21 cellular contexts compared by ENCODE assay signal in the genomic region with DNA sequence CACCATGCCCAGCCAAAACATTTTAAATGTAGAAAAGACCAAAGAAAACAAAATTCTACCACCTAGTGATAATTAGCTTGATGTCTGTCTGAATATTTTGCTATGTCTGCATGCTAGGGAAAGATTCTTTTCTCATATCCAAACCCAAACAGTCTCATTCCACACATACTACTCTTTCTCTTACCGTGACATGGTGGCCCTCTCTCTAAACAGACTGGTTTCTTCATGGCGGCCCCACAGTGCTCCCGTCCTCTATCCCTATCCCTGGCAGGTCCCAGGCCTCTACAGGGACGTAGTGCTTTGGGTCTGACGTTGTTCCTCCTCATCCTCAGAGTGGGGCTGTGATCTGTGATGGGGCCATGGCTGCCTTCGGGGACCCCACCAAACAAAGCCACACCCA. TPM values are rescaled to one million over a fixed set of nuclear protein-coding genes. Genes with fewer than 3 reads are reported as not detected.
DNase-seq lines count a peak whose midpoint lies in the region; ATAC-seq, FAIRE-seq and TF ChIP-seq lines count a peak whose summit lies in the region.
"Had no signal": no experiment of that assay in that cellular context is flagged by ENCODE, and none has a peak within 500 bp of the region (broad histone marks: within the 10 kb centered on the region; RNA-seq: fewer than 3 reads in every experiment).

No MANE protein-coding gene starts in this region.

- no peak overlapping the region for H3K56ac ChIP-seq in IMR-90 (ENCODE audit: extremely low read depth, insufficient read depth, low read length)

- no peak for TF ChIP-seq CTCF in IMR-90 (conservative IDR thresholded peaks at IDR 0.05; ENCODE audit: low read depth, low read length)
- no peak for TF ChIP-seq CTCF in hepatocyte (IDR thresholded peaks at IDR 0.05; ENCODE audit: poor library complexity)
- no peak for TF ChIP-seq CTCF in HepG2 (CRISPR knock-in tag; IDR thresholded peaks at IDR 0.05)

- BruUV-seq in IMR-90 (replicated peaks; lab: Mats Ljungman, UMichigan) (no TSS peak), HepG2 (replicated peaks; lab: Mats Ljungman, UMichigan) (no TSS peak)

- ATAC-seq in IMR-90 (ENCODE audit: low read depth) (peak; percentile 60), HepG2 (no peak), GM21529 (IDR thresholded peaks at IDR 0.05; ENCODE audit: unreplicated experiment) (no peak)
- no peak for ATAC-seq in stimulated activated effector memory CD8-positive, alpha-beta T cell treated with anti-CD3 and anti-CD28 coated beads, Interleukin-12 subunit alpha, Interleukin-12 subunit beta, amount 100 ng/mL, for 72 hours
- ATAC-seq in stimulated activated naive CD8-positive, alpha-beta T cell treated with anti-CD3 and anti-CD28 coated beads, Interleukin-15, amount 100 ng/mL, for 72 hours: no peak
- ATAC-seq: CD8-positive, alpha-beta T cell; GM23338 had no signal

- no peak overlapping the region for H2BK15ac ChIP-seq in IMR-90 (ENCODE audit: low read depth, low read length)

- no peaks in the 10 kb centered on the region for H3K79me1 ChIP-seq in IMR-90 (ENCODE audit: low read depth in 1 of 2, low read length in 2 of 2)

- no peaks in the 10 kb centered on the region for H4K20me1 ChIP-seq in IMR-90 (ENCODE audit: insufficient read depth, low read length)
- H4K20me1 ChIP-seq in hepatocyte (ENCODE audit: insufficient read depth, poor library complexity, severe bottlenecking): no peaks in the 10 kb centered on the region
- no peaks in the 10 kb centered on the region for H4K20me1 ChIP-seq in HepG2 (ENCODE audit: insufficient read depth, low read length)

- H2AFZ ChIP-seq in IMR-90 (replicated peaks; ENCODE audit: low read length, poor library complexity) (peak overlapping the region; percentile 5), hepatocyte (no peak overlapping the region), HepG2 (ENCODE audit: low read length) (no peak overlapping the region)
- H2AFZ ChIP-seq: GM23338 had no signal

- no peak overlapping the region for H2AK5ac ChIP-seq in IMR-90 (ENCODE audit: low read depth, low read length)

- H3K4me2 ChIP-seq in IMR-90 (ENCODE audit: low read depth, low read length) (no peak overlapping the region), hepatocyte (no peak overlapping the region), HepG2 (ENCODE audit: low read depth, low read length) (no peak overlapping the region)
- H3K4me2 ChIP-seq: GM23338 had no signal

- H3K27ac ChIP-seq in IMR-90 (ENCODE audit: insufficient read depth, low read length): no peak overlapping the region
- peak overlapping the region; percentile 40 for H3K27ac ChIP-seq in hepatocyte
- H3K27ac ChIP-seq in HepG2 (ENCODE audit: extremely low read length, insufficient read depth, low read length): no peak overlapping the region
- H3K27ac ChIP-seq: C4-2B had no signal

- H3K4me3 ChIP-seq in IMR-90 (ENCODE audit: insufficient read depth, low read depth, low read length) (no peak overlapping the region), hepatocyte (no peak overlapping the region), HepG2 (replicated peaks in 1 of 3; ENCODE audit: insufficient read depth in 1 of 3, low read depth in 2 of 3, low read length in 3 of 3) (no peak overlapping the region)
- H3K4me3 ChIP-seq: GM23338 had no signal

- H4K5ac ChIP-seq in IMR-90 (ENCODE audit: low read depth, low read length): no peak overlapping the region

- H3K79me2 ChIP-seq in hepatocyte (peaks cover 71% of the 10 kb centered on the region), HepG2 (ENCODE audit: insufficient read depth, low read length) (peaks cover 61% of the 10 kb centered on the region)

- 0 out of 2 replicates have a peak, but pooled peaks cover 5% of the 10 kb centered on the region for H3K9me1 ChIP-seq in IMR-90 (ENCODE audit: insufficient read depth, low read length)

- in situ Hi-C loops in IMR-90 (cut with MboI; ENCODE audit: low sequenced_read_pairs) (no loop called here), HepG2 (cut with HindIII; ENCODE audit: extremely low pct_ligation_motif_present, low pct_unique_long_range_greater_than_20kb) (no loop called here)

- H3K27me3 Mint-ChIP-seq in stimulated activated naive CD8-positive, alpha-beta T cell treated with anti-CD3 and anti-CD28 coated beads, Interleukin-15, amount 100 ng/mL, for 72 hours: no peaks in the 10 kb centered on the region
- H3K27me3 Mint-ChIP-seq: B cell, IgD-negative memory B cell had no signal

- H2BK20ac ChIP-seq in IMR-90 (ENCODE audit: low read depth, low read length): no peak overlapping the region

- H3K14ac ChIP-seq in IMR-90 (replicated peaks; ENCODE audit: low read depth, low read length): no peak overlapping the region

- TF ChIP-seq RAD21 in IMR-90 (IDR thresholded peaks at IDR 0.05; ENCODE audit: low read length): no peak
- TF ChIP-seq RAD21 in HepG2 (CRISPR knock-in tag; IDR thresholded peaks at IDR 0.05): no peak

- dilution Hi-C loops in IMR-90 (cut with HindIII; ENCODE audit: low sequenced_read_pairs, unreplicated experiment): no loop called here

- no peak overlapping the region for H2BK120ac ChIP-seq in IMR-90 (ENCODE audit: low read depth, low read length)

- peak overlapping the region; percentile 55 for H3K27ac Mint-ChIP-seq in stimulated activated effector memory CD8-positive, alpha-beta T cell treated with anti-CD3 and anti-CD28 coated beads, Interleukin-12 subunit alpha, Interleukin-12 subunit beta, amount 100 ng/mL, for 72 hours
- H3K27ac Mint-ChIP-seq in stimulated activated naive CD8-positive, alpha-beta T cell treated with anti-CD3 and anti-CD28 coated beads, Interleukin-15, amount 100 ng/mL, for 72 hours: no peak overlapping the region
- H3K27ac Mint-ChIP-seq: B cell had no signal

- TF ChIP-seq EP300 in HepG2 (IDR thresholded peaks at IDR 0.05; ENCODE audit: low read depth in 2 of 2, low read length in 2 of 2) (no peak), HepG2 (CRISPR knock-in tag; IDR thresholded peaks at IDR 0.05; ENCODE audit: borderline replicate concordance) (no peak)

- H3K4ac ChIP-seq in IMR-90 (ENCODE audit: low read depth, low read length): no peak overlapping the region

- H4K91ac ChIP-seq in IMR-90 (ENCODE audit: insufficient read depth, low read depth, low read length): no peak overlapping the region

- no peaks in the 10 kb centered on the region for H3K9me2 ChIP-seq in hepatocyte (replicated peaks; ENCODE audit: insufficient read depth)

- peaks cover 57% of the 10 kb centered on the region for H3K4me1 Mint-ChIP-seq in stimulated activated effector memory CD8-positive, alpha-beta T cell treated with anti-CD3 and anti-CD28 coated beads, Interleukin-12 subunit alpha, Interleukin-12 subunit beta, amount 100 ng/mL, for 72 hours
- peaks cover 68% of the 10 kb centered on the region for H3K4me1 Mint-ChIP-seq in stimulated activated naive CD8-positive, alpha-beta T cell treated with anti-CD3 and anti-CD28 coated beads, Interleukin-15, amount 100 ng/mL, for 72 hours
- H3K4me1 Mint-ChIP-seq: B cell had no signal

- H3K9me3 ChIP-seq in IMR-90 (ENCODE audit: control insufficient read depth, insufficient read depth, low read length): no peaks in the 10 kb centered on the region
- H3K9me3 ChIP-seq in hepatocyte (ENCODE audit: low read depth): no peaks in the 10 kb centered on the region
- H3K9me3 ChIP-seq in HepG2 (ENCODE audit: low read length): no peaks in the 10 kb centered on the region

- H3K36me3 Mint-ChIP-seq in stimulated activated effector memory CD8-positive, alpha-beta T cell treated with anti-CD3 and anti-CD28 coated beads, Interleukin-12 subunit alpha, Interleukin-12 subunit beta, amount 100 ng/mL, for 72 hours: peaks cover 5% of the 10 kb centered on the region

- no peaks in the 10 kb centered on the region for H3K9me3 Mint-ChIP-seq in stimulated activated effector memory CD8-positive, alpha-beta T cell treated with anti-CD3 and anti-CD28 coated beads, Interleukin-12 subunit alpha, Interleukin-12 subunit beta, amount 100 ng/mL, for 72 hours
- no peaks in the 10 kb centered on the region for H3K9me3 Mint-ChIP-seq in stimulated activated naive CD8-positive, alpha-beta T cell treated with anti-CD3 and anti-CD28 coated beads, Interleukin-15, amount 100 ng/mL, for 72 hours
- H3K9me3 Mint-ChIP-seq: CD8-positive, alpha-beta T cell; GM23338; IgD-negative memory B cell had no signal

- no peak for FAIRE-seq in HepG2 (lab: Jason Lieb, UNC)
- FAIRE-seq: A204.1, D721Med, G401.6, GM12891 had no signal

- H3K4me1 ChIP-seq in IMR-90 (ENCODE audit: control insufficient read depth, insufficient read depth, low read length) (no peaks in the 10 kb centered on the region), hepatocyte (ENCODE audit: insufficient read depth) (no peaks in the 10 kb centered on the region), HepG2 (ENCODE audit: insufficient read depth, low read length) (peaks cover 60% of the 10 kb centered on the region)

- no peak overlapping the region for H3K18ac ChIP-seq in IMR-90 (ENCODE audit: low read depth, low read length)

- TF ChIP-seq POLR2A in IMR-90 (IDR thresholded peaks at IDR 0.05; ENCODE audit: low read depth, low read length) (no peak), HepG2 (IDR thresholded peaks at IDR 0.05; ENCODE audit: insufficient read depth in 1 of 2, low read depth in 2 of 2, low read length in 2 of 2) (no peak)

- intact Hi-C loops in IMR-90 (cut with micrococcal nuclease): no loop called here
- intact Hi-C loops in HepG2 (cut with micrococcal nuclease; ENCODE audit: unreplicated experiment): no loop called here

- H4K8ac ChIP-seq in IMR-90 (ENCODE audit: low read depth in 2 of 2, low read length in 2 of 2): no peak overlapping the region

- H3K4me3 Mint-ChIP-seq in stimulated activated effector memory CD8-positive, alpha-beta T cell treated with anti-CD3 and anti-CD28 coated beads, Interleukin-12 subunit alpha, Interleukin-12 subunit beta, amount 100 ng/mL, for 72 hours: no peak overlapping the region
- no peak overlapping the region for H3K4me3 Mint-ChIP-seq in stimulated activated naive CD8-positive, alpha-beta T cell treated with anti-CD3 and anti-CD28 coated beads, Interleukin-15, amount 100 ng/mL, for 72 hours
- H3K4me3 Mint-ChIP-seq: B cell; CD8-positive, alpha-beta T cell; GM23338; IgD-negative memory B cell had no signal

- H3K9ac ChIP-seq in IMR-90 (ENCODE audit: low read depth, low read length): no peak overlapping the region
- H3K9ac ChIP-seq in HepG2 (ENCODE audit: insufficient read depth, low read depth, low read length): no peak overlapping the region

- CTCF ChIA-PET in IMR-90 (lab: Yijun Ruan, JAX): no interaction called here
- CTCF ChIA-PET in HepG2 (lab: Yijun Ruan, JAX; ENCODE audit: low intra/inter-chr PET ratio, low total read pairs): no interaction called here

- no peak overlapping the region for H3K23ac ChIP-seq in IMR-90 (ENCODE audit: low read depth, low read length)

- WGBS in IMR-90 (ENCODE audit: extremely low coverage in 2 of 2, insufficient read length in 1 of 2), 2 experiments: 35% methylated on average over 2 of the region's 6 CpGs; no CpG with 5 or more reads in 1 of the 2 experiments
- 89% methylated on average over 6 of the region's 6 CpGs for WGBS in hepatocyte (ENCODE audit: low lambda C conversion rate, missing lambda C conversion rate)
- over 99% methylated on average over 6 of the region's 6 CpGs for WGBS in HepG2 (ENCODE audit: low lambda C conversion rate)

- no peak for DNase-seq in IMR-90
- DNase-seq in astrocyte of the hippocampus (ENCODE audit: low read depth, low spot score): peak; percentile 24
- DNase-seq in hepatocyte (ENCODE audit: low spot score): no peak
- DNase-seq in stimulated activated effector memory CD8-positive, alpha-beta T cell treated with anti-CD3 and anti-CD28 coated beads, Interleukin-12 subunit alpha, Interleukin-12 subunit beta, amount 100 ng/mL, for 72 hours (ENCODE audit: low spot score in 2 of 2): no peak
- DNase-seq in HepG2 (ENCODE audit: low spot score): no peak
- no peak for DNase-seq in stimulated activated naive CD8-positive, alpha-beta T cell treated with anti-CD3 and anti-CD28 coated beads, Interleukin-15, amount 100 ng/mL, for 72 hours
- DNase-seq: CD8-positive, alpha-beta T cell; COR-L47; DMS153; DMS79 treated with DMSO at 0.1 percent for 48 hours; EL; H7 had no signal

- H3K27me3 ChIP-seq in IMR-90 (ENCODE audit: control insufficient read depth, insufficient read depth, low read length): peaks cover 2% of the 10 kb centered on the region; the same call in 1 of the 2 replicates
- no peaks in the 10 kb centered on the region for H3K27me3 ChIP-seq in hepatocyte
- no peaks in the 10 kb centered on the region for H3K27me3 ChIP-seq in HepG2 (ENCODE audit: control insufficient read depth in 1 of 2, insufficient read depth in 2 of 2, low read length in 2 of 2)

- POLR2A ChIA-PET in IMR-90 (lab: Charles Lee; ENCODE audit: unreplicated experiment): no interaction called here
- POLR2A ChIA-PET in HepG2 (lab: Yijun Ruan, JAX): no interaction called here

- H3K36me3 ChIP-seq in IMR-90 (ENCODE audit: control insufficient read depth, insufficient read depth, low read length) (no peaks in the 10 kb centered on the region), hepatocyte (replicated peaks; ENCODE audit: insufficient read depth, low read depth) (no peaks in the 10 kb centered on the region), HepG2 (replicated peaks in 1 of 2; ENCODE audit: control insufficient read depth in 1 of 2, insufficient read depth in 2 of 2, low read length in 2 of 2) (peaks cover 0 to 1% of the 10 kb centered on the region in 2 experiments; a peak in 1 of 5 replicates)

- no peak overlapping the region for H2AK9ac ChIP-seq in IMR-90 (replicated peaks; ENCODE audit: low read depth, low read length, poor library complexity)

- no peak overlapping the region for H2BK5ac ChIP-seq in IMR-90 (ENCODE audit: low read depth, low read length, poor library complexity, severe bottlenecking)

RNA-seq across cellular contexts. Expression of a gene that starts 8.1 kb away (rescaled TPM):
- 1.9 and 2.2 TPM in 2 replicates for total RNA-seq in IMR-90 (2012; rRNA removed)
- 1.9 and 2.2 TPM in 2 replicates for polyA plus RNA-seq in IMR-90 (2012; rRNA removed)
- 1.4 and 1.5 TPM in 2 replicates for polyA plus RNA-seq in IMR-90 (2012; cell fraction: cytosol; rRNA removed)
- 1.2 and 1.6 TPM in 2 replicates for polyA plus RNA-seq in IMR-90 (2012; cell fraction: nucleus; rRNA removed; ENCODE audit: low replicate concordance)
- total RNA-seq in hepatocyte: 24.6 and 27.1 TPM in 2 replicates
- 11.7 and 12.8 TPM in 2 replicates for polyA plus RNA-seq in hepatocyte
- total RNA-seq in HepG2 (2016; rRNA removed; fragmentation: Illumina TruSeq; extraction: Trizol): 14.4 and 19.8 TPM in 2 replicates
- 3.5 and 3.6 TPM in 2 replicates for total RNA-seq in HepG2 (2016; cell fraction: cytosol; rRNA removed; fragmentation: Illumina TruSeq; extraction: Trizol; ENCODE audit: low read depth)
- 14.0 and 19.0 TPM in 2 replicates for total RNA-seq in HepG2 (2016; cell fraction: insoluble cytoplasmic fraction; rRNA removed; fragmentation: Illumina TruSeq; extraction: Trizol)
- total RNA-seq in HepG2 (2016; cell fraction: membrane; rRNA removed; fragmentation: Illumina TruSeq; extraction: Trizol): 12.4 and 12.5 TPM in 2 replicates
- total RNA-seq in HepG2 (2016; cell fraction: nucleus; rRNA removed; fragmentation: Illumina TruSeq; extraction: Trizol): 8.5 and 10.2 TPM in 2 replicates
- polyA plus RNA-seq in HepG2 (2011; rRNA removed): 12.9 and 15.3 TPM in 2 replicates
- polyA plus RNA-seq in HepG2 (2011; cell fraction: cytosol; rRNA removed): 12.3 and 15.4 TPM in 2 replicates
- 7.9 and 8.1 TPM in 2 replicates for polyA plus RNA-seq in HepG2 (2011; cell fraction: nucleus; rRNA removed)
- 5.9 and 8.4 TPM in 2 replicates for polyA plus RNA-seq in HepG2 (2012)
- polyA plus RNA-seq in HepG2 (2016; cell fraction: cytosol; fragmentation: Illumina TruSeq; extraction: Trizol; ENCODE audit: low read depth): 5.6 TPM in 2 replicates
- 21.2 and 23.2 TPM in 2 replicates for polyA plus RNA-seq in HepG2 (2016; cell fraction: insoluble cytoplasmic fraction; fragmentation: Illumina TruSeq; extraction: Trizol; ENCODE audit: low read depth)
- polyA plus RNA-seq in HepG2 (2016; cell fraction: membrane; fragmentation: Illumina TruSeq; extraction: Trizol; ENCODE audit: low read depth): 9.4 and 10.3 TPM in 2 replicates
- polyA plus RNA-seq in HepG2 (2016; cell fraction: nucleus; fragmentation: Illumina TruSeq; extraction: Trizol; ENCODE audit: insufficient read depth, low read depth): 21.7 and 22.4 TPM in 2 replicates
- polyA minus RNA-seq in HepG2 (2011; rRNA and poly(A)+ RNA removed; ENCODE audit: low replicate concordance): 7.1 and 26.4 TPM in 2 replicates
- 9.8 and 10.3 TPM in 2 replicates for polyA minus RNA-seq in HepG2 (2011; cell fraction: cytosol; rRNA and poly(A)+ RNA removed)
- 4.6 and 5.3 TPM in 2 replicates for polyA minus RNA-seq in HepG2 (2011; cell fraction: nucleus; rRNA and poly(A)+ RNA removed)
